In genomic region chr2:26179446-26179907, GRCh38 we compare ENCODE assay signal across 11 cellular contexts. TPM values are rescaled to one million over a fixed set of nuclear protein-coding genes. Genes with fewer than 3 reads are reported as not detected.
DNase-seq lines count a peak whose midpoint lies in the region; ATAC-seq and TF ChIP-seq lines count a peak whose summit lies in the region.
"Had no signal": no experiment of that assay in that cellular context is flagged by ENCODE, and none has a peak within 500 bp of the region (broad histone marks: within the 10 kb centered on the region; RNA-seq: fewer than 3 reads in every experiment).

No MANE protein-coding gene starts in this region.

- H3K27me3 ChIP-seq in HL-60 (ENCODE audit: insufficient read depth, poor library complexity, severe bottlenecking): peaks cover 8% of the 10 kb centered on the region

- ATAC-seq in mucosa of descending colon: peak; percentile 12
- ATAC-seq in HG03175 (IDR thresholded peaks at IDR 0.05; ENCODE audit: unreplicated experiment): no peak
- no peak for ATAC-seq in GM18870 (IDR thresholded peaks at IDR 0.05; ENCODE audit: unreplicated experiment)

- H3K9me3 ChIP-seq in mucosa of descending colon: no peaks in the 10 kb centered on the region

- H3K36me3 ChIP-seq in mucosa of descending colon (ENCODE audit: low read depth): no peaks in the 10 kb centered on the region

- no peak for TF ChIP-seq CTCF in 22Rv1 (IDR thresholded peaks at IDR 0.05)
- TF ChIP-seq CTCF in HL-60 (IDR thresholded peaks at IDR 0.05; ENCODE audit: insufficient read depth, low read length): no peak
- no peak for TF ChIP-seq CTCF in coronary artery (IDR thresholded peaks at IDR 0.05)
- TF ChIP-seq CTCF in mucosa of descending colon (IDR thresholded peaks at IDR 0.05): no peak

- no peak for DNase-seq in HL-60 (ENCODE audit: low read depth in 1 of 2, low spot score in 1 of 2)
- DNase-seq in coronary artery (ENCODE audit: low spot score): no peak
- no peak for DNase-seq in mucosa of descending colon
- DNase-seq in foreskin melanocyte: no peak
- DNase-seq in SW 1271 (lab: John Stamatoyannopoulos, UW): no peak
- DNase-seq: activated CD4-positive, alpha-beta T cell treated with anti-CD3 and anti-CD28 coated beads, Interleukin-2, amount 50 U/mL, for 48 hours; NCI-H2029 treated with DMSO at 0.1 percent for 48 hours; stimulated activated CD4-positive, alpha-beta T cell treated with anti-CD3 and anti-CD28 coated beads, Interleukin-12 subunit alpha, Interleukin-12 subunit beta, amount 100 ng/mL, for 4 hours had no signal

- peak overlapping the region; percentile 37; the same call in 1 of the 2 replicates for H3K4me3 ChIP-seq in HL-60 (replicated peaks; ENCODE audit: insufficient read depth, low read length)
- peak overlapping the region; percentile 87 for H3K4me3 ChIP-seq in coronary artery
- no peak overlapping the region for H3K4me3 ChIP-seq in mucosa of descending colon

- peak overlapping the region; percentile 54 for H3K27ac ChIP-seq in 22Rv1
- no peak overlapping the region for H3K27ac ChIP-seq in HL-60 (replicated peaks)
- H3K27ac ChIP-seq in coronary artery: no peak overlapping the region

- intact Hi-C loops in mucosa of descending colon (cut with DNase I, micrococcal nuclease): no loop called here

- peaks cover 5% of the 10 kb centered on the region for H3K4me1 ChIP-seq in mucosa of descending colon (ENCODE audit: low read depth)

RNA-seq across cellular contexts. Expression of gene GAREM2, which starts 6.6 kb away (rescaled TPM):
- 1 to 10 TPM; 4.0 to 8.8 (median 6.7) TPM for total RNA-seq in mucosa of descending colon
